Comparison of ENCODE assay signal across 20 cellular contexts in the genomic region with DNA sequence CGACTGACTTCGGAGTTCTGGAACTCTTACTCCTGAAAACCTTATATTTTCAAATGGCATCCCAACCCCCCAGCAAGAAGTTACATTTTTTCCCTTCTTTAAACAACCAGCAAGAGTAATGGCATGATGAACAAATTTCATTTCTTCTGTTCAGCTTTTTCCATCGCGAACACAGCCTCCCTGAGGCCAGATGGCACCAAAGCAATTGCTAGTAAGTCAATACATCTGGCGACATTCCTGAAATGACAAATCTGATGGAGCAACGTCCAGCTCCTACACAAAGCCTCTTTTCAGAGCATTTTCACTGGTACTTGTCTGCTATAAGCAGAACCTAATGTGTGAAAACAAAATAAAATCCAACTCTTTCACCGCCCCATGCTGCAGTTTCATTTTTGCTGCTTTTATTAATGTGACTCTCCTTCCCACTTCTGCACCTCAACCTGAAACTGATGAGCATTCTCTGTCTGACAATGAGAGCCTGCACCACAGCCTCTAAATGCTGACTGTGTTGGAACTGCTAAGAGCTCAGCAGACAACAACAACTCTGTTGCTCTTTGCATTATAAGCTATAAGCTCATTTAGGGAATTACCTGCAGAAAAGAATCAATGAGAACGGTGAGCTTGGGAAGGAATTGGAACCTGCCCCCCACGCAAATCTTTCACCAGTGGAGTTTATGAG.
DNase-seq lines count a peak whose midpoint lies in the region; ATAC-seq and TF ChIP-seq lines count a peak whose summit lies in the region.
"Had no signal": no experiment of that assay in that cellular context is flagged by ENCODE, and none has a peak within 500 bp of the region (broad histone marks: within the 10 kb centered on the region; RNA-seq: fewer than 3 reads in every experiment).

No MANE protein-coding gene starts in this region.

- H3K79me2 ChIP-seq in MM.1S (ENCODE audit: low read length) (no peaks in the 10 kb centered on the region), mammary epithelial cell (ENCODE audit: insufficient read depth, low read length) (no peaks in the 10 kb centered on the region)

- ATAC-seq in HG03378 (IDR thresholded peaks at IDR 0.05; ENCODE audit: unreplicated experiment): no peak
- no peak for ATAC-seq in GM21528 (IDR thresholded peaks at IDR 0.05; ENCODE audit: low FRiP score, unreplicated experiment)
- ATAC-seq: naive thymus-derived CD8-positive, alpha-beta T cell had no signal

- BruUV-seq in mammary epithelial cell (replicated peaks; lab: Mats Ljungman, UMichigan): no TSS peak

- no peak for TF ChIP-seq CTCF in MM.1S (IDR thresholded peaks at IDR 0.05; ENCODE audit: low read length)
- no peak for TF ChIP-seq CTCF in mammary epithelial cell (conservative IDR thresholded peaks at IDR 0.05 in 1 of 2, IDR thresholded peaks at IDR 0.05 in 1 of 2; ENCODE audit: extremely low read depth in 1 of 2, insufficient read depth in 1 of 2, low read depth in 1 of 2, low read length in 2 of 2)

- 18% methylated on average over 9 of the region's 9 CpGs for WGBS in mammary epithelial cell (ENCODE audit: low coverage, missing lambda C conversion rate)

- H3K27me3 Mint-ChIP-seq in activated naive CD4-positive, alpha-beta T cell treated with anti-CD3 and anti-CD28 coated beads for 36 hours (ENCODE audit: low read depth): no peaks in the 10 kb centered on the region
- H3K27me3 Mint-ChIP-seq: memory B cell had no signal

- H3K4me1 ChIP-seq in MM.1S (ENCODE audit: low read length): peaks cover 21% of the 10 kb centered on the region
- H3K4me1 ChIP-seq in mammary epithelial cell (ENCODE audit: insufficient read depth, low read length): no peaks in the 10 kb centered on the region

- H3K9me3 Mint-ChIP-seq in activated naive CD4-positive, alpha-beta T cell treated with anti-CD3 and anti-CD28 coated beads for 36 hours: no peaks in the 10 kb centered on the region

- DNase-seq in Ammon's horn (ENCODE audit: low spot score) (peak; percentile 71), MM.1S (peak; percentile 86), mammary epithelial cell (no peak), midbrain (lab: John Stamatoyannopoulos, UW) (peak; percentile 19), cortex of kidney (lab: John Stamatoyannopoulos, UW) (no peak)
- DNase-seq in activated naive CD4-positive, alpha-beta T cell treated with anti-CD3 and anti-CD28 coated beads for 36 hours: no peak
- DNase-seq: activated CD4-positive, alpha-beta T cell treated with anti-CD3 and anti-CD28 coated beads, Interleukin-2, amount 50 U/mL, for 1 hour; cerebellar nuclear complex; effector CD4-positive, alpha-beta T cell; kidney; naive thymus-derived CD8-positive, alpha-beta T cell; NCI-H187; NCI-H226; ovary; sigmoid colon had no signal

- peak overlapping the region; percentile 77 for H3K4me2 ChIP-seq in MM.1S (ENCODE audit: low read depth, low read length)
- H3K4me2 ChIP-seq in mammary epithelial cell (ENCODE audit: insufficient read depth, low read depth, low read length): peak overlapping the region; percentile 64

- H3F3A ChIP-seq in MM.1S (ENCODE audit: insufficient read depth, low read length): peaks cover 10% of the 10 kb centered on the region; the same call in 1 of the 2 replicates

- H3K9ac ChIP-seq in MM.1S (ENCODE audit: low read length) (peak overlapping the region; percentile 43), mammary epithelial cell (ENCODE audit: insufficient read depth, low read length) (no peak overlapping the region)

- H3K4me3 ChIP-seq in MM.1S (ENCODE audit: low read length) (peak overlapping the region; percentile 49), mammary epithelial cell (replicated peaks in 1 of 3; ENCODE audit: insufficient read depth in 1 of 3, low read depth in 2 of 3, low read length in 3 of 3) (peak overlapping the region in 1 of 3 experiments; percentile 21)
- H3K4me3 ChIP-seq: ovary, sigmoid colon, SK-N-MC had no signal

- intact Hi-C loops in mammary epithelial cell (cut with micrococcal nuclease): no loop called here
- intact Hi-C loops in activated naive CD4-positive, alpha-beta T cell treated with anti-CD3 and anti-CD28 coated beads for 36 hours (cut with micrococcal nuclease): no loop called here

- H3K27ac ChIP-seq in MM.1S (ENCODE audit: low read length): peak overlapping the region; percentile 65; the same call in 1 of the 2 replicates
- no peak overlapping the region for H3K27ac ChIP-seq in mammary epithelial cell (ENCODE audit: insufficient read depth, low read depth, low read length)
- H3K27ac ChIP-seq: ovary, RWPE1, sigmoid colon, SK-N-MC had no signal

- dilution Hi-C loops in mammary epithelial cell (cut with HindIII; ENCODE audit: low sequenced_read_pairs): no loop called here

- no peak overlapping the region for H3K4me3 Mint-ChIP-seq in activated naive CD4-positive, alpha-beta T cell treated with anti-CD3 and anti-CD28 coated beads for 36 hours
- H3K4me3 Mint-ChIP-seq: memory B cell; naive thymus-derived CD8-positive, alpha-beta T cell had no signal

- no peaks in the 10 kb centered on the region for H3K36me3 Mint-ChIP-seq in activated naive CD4-positive, alpha-beta T cell treated with anti-CD3 and anti-CD28 coated beads for 36 hours (ENCODE audit: low read depth)
- H3K36me3 Mint-ChIP-seq: memory B cell; naive thymus-derived CD8-positive, alpha-beta T cell had no signal

- no peak overlapping the region for H3K27ac Mint-ChIP-seq in activated naive CD4-positive, alpha-beta T cell treated with anti-CD3 and anti-CD28 coated beads for 36 hours
- H3K27ac Mint-ChIP-seq: memory B cell; naive thymus-derived CD8-positive, alpha-beta T cell had no signal

- no peaks in the 10 kb centered on the region for H3K27me3 ChIP-seq in MM.1S (replicated peaks; ENCODE audit: insufficient read depth, low read length)
- H3K27me3 ChIP-seq in mammary epithelial cell (ENCODE audit: insufficient read depth, low read length): no peaks in the 10 kb centered on the region
- H3K27me3 ChIP-seq: ovary, sigmoid colon had no signal

- CTCF ChIA-PET in mammary epithelial cell (lab: Charles Lee; ENCODE audit: low non-redundant PET): no interaction called here
- CTCF ChIA-PET in activated naive CD4-positive, alpha-beta T cell treated with anti-CD3 and anti-CD28 coated beads for 36 hours (lab: Charles Lee): no interaction called here

- H4K20me1 ChIP-seq in MM.1S (ENCODE audit: insufficient read depth, low read length): no peaks in the 10 kb centered on the region
- H4K20me1 ChIP-seq in mammary epithelial cell (ENCODE audit: insufficient read depth, low read length): no peaks in the 10 kb centered on the region

- H2AFZ ChIP-seq in MM.1S (ENCODE audit: low read length): peak overlapping the region; percentile 60
- peak overlapping the region; percentile 76 for H2AFZ ChIP-seq in mammary epithelial cell (ENCODE audit: low read depth, low read length)

- H3K36me3 ChIP-seq in MM.1S (replicated peaks; ENCODE audit: insufficient read depth, low read length) (no peaks in the 10 kb centered on the region), mammary epithelial cell (ENCODE audit: insufficient read depth, low read length) (no peaks in the 10 kb centered on the region)
- H3K36me3 ChIP-seq: ovary, sigmoid colon had no signal

- in situ Hi-C loops in mammary epithelial cell (cut with MboI; ENCODE audit: low sequenced_read_pairs in 2 of 2): no loop called here

- H3K9me3 ChIP-seq in MM.1S (replicated peaks; ENCODE audit: insufficient read depth, low read length) (no peaks in the 10 kb centered on the region), mammary epithelial cell (replicated peaks; ENCODE audit: insufficient read depth, low read length) (no peaks in the 10 kb centered on the region)
- H3K9me3 ChIP-seq: ovary, sigmoid colon had no signal

- H3K4me1 Mint-ChIP-seq in activated naive CD4-positive, alpha-beta T cell treated with anti-CD3 and anti-CD28 coated beads for 36 hours (ENCODE audit: low read depth): no peaks in the 10 kb centered on the region
- H3K4me1 Mint-ChIP-seq: memory B cell; naive thymus-derived CD8-positive, alpha-beta T cell had no signal

- H3K9me2 ChIP-seq in MM.1S (replicated peaks; ENCODE audit: insufficient read depth, low read length): no peaks in the 10 kb centered on the region

Comparison
In these comparisons a context has a peak if more than half of its experiments do, and no peak if none do; other contexts are left out.
1. DNase-seq: peak in Ammon's horn (single experiment), MM.1S (single experiment) and midbrain (single experiment); none in mammary epithelial cell (single experiment), cortex of kidney (single experiment) and activated naive CD4-positive, alpha-beta T cell treated with anti-CD3 and anti-CD28 coated beads for 36 hours (single experiment).